In the genomic region with DNA sequence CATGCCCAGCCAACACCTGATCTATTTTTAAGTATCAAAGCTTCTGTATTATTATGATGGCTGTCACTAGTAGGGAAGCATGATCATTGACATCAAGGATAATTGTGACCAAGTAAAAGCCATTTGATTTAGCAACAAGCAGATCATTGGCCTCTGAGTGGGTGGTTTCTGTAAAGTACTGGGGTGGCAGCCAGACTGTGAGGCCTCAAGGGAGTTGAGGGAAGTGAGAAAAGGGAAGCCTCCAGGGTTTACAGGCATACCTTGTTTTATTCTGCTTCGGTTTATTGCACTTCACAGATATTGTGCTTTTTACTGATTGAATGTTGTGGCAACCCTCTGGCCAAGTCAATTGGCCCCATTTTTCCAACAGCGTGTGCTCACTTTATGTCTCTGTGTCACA, we compare ENCODE assay signal across 10 cellular contexts.
A peak's percentile ranks its signal among the peaks of the same experiment; 100 is the strongest.
DNase-seq lines count a peak whose midpoint lies in the region; ATAC-seq, FAIRE-seq and TF ChIP-seq lines count a peak whose summit lies in the region.
"Had no signal": no experiment of that assay in that cellular context is flagged by ENCODE, and none has a peak within 500 bp of the region (broad histone marks: within the 10 kb centered on the region; RNA-seq: fewer than 3 reads in every experiment).

No MANE protein-coding gene starts in this region.

- TF ChIP-seq POLR2A in GM12891 (IDR thresholded peaks at IDR 0.05; ENCODE audit: low read depth, low read length) = no peak
- no peak for TF ChIP-seq POLR2A in sigmoid colon (IDR thresholded peaks at IDR 0.05)

- ATAC-seq in GM21360 (IDR thresholded peaks at IDR 0.05; ENCODE audit: unreplicated experiment) = peak; percentile 63
- peak; percentile 77 for ATAC-seq in HG03378 (IDR thresholded peaks at IDR 0.05; ENCODE audit: unreplicated experiment)
- no peak for ATAC-seq in central memory CD8-positive, alpha-beta T cell (replicated peaks; ENCODE audit: extremely low read depth, poor library complexity, severe bottlenecking)
- no peak for ATAC-seq in activated naive CD8-positive, alpha-beta T cell treated with anti-CD3 and anti-CD28 coated beads, Interleukin-2, amount 50 U/mL, for 24 hours
- ATAC-seq in aorta (ENCODE audit: low FRiP score) = no peak
- ATAC-seq: K562 had no signal

- dilution Hi-C loops in mammary epithelial cell (cut with HindIII; ENCODE audit: low sequenced_read_pairs) = no loop called here

- H3K4me2 ChIP-seq in mammary epithelial cell (ENCODE audit: insufficient read depth, low read depth, low read length) = no peak overlapping the region

- DNase-seq in GM12891 (ENCODE audit: insufficient read length, low spot score) = no peak
- DNase-seq in central memory CD8-positive, alpha-beta T cell (ENCODE audit: low spot score in 2 of 2) = no peak
- no peak for DNase-seq in activated naive CD8-positive, alpha-beta T cell treated with anti-CD3 and anti-CD28 coated beads, Interleukin-2, amount 50 U/mL, for 24 hours
- DNase-seq in mammary epithelial cell = no peak
- no peak for DNase-seq in sigmoid colon
- no peak for DNase-seq in aorta
- DNase-seq: caudate nucleus had no signal

- H3K9me3 ChIP-seq in mammary epithelial cell (replicated peaks; ENCODE audit: insufficient read depth, low read length) (no peaks in the 10 kb centered on the region), sigmoid colon (no peaks in the 10 kb centered on the region), aorta (ENCODE audit: control insufficient read depth, low read length) (no peaks in the 10 kb centered on the region)

- H3K27me3 ChIP-seq in mammary epithelial cell (ENCODE audit: insufficient read depth, low read length) = no peaks in the 10 kb centered on the region
- H3K27me3 ChIP-seq in sigmoid colon = no peaks in the 10 kb centered on the region
- H3K27me3 ChIP-seq in aorta (ENCODE audit: control insufficient read depth in 1 of 2, insufficient read depth in 2 of 2, low read length in 1 of 2) = no peaks in the 10 kb centered on the region

- peak; percentile 90 for FAIRE-seq in GM12891 (lab: Jason Lieb, UNC)
- FAIRE-seq: K562 had no signal

- no peak overlapping the region for H3K4me3 ChIP-seq in mammary epithelial cell (replicated peaks in 1 of 3; ENCODE audit: insufficient read depth in 1 of 3, low read depth in 2 of 3, low read length in 3 of 3)
- H3K4me3 ChIP-seq in sigmoid colon = no peak overlapping the region
- H3K4me3 ChIP-seq in aorta (ENCODE audit: low read length in 2 of 2) = no peak overlapping the region
- H3K4me3 ChIP-seq: K562 had no signal

- H3K4me1 ChIP-seq in mammary epithelial cell (ENCODE audit: insufficient read depth, low read length) = peaks cover 25% of the 10 kb centered on the region
- peaks cover 0 to 7% (median 0%) of the 10 kb centered on the region in 4 donors for H3K4me1 ChIP-seq in sigmoid colon
- H3K4me1 ChIP-seq in aorta (ENCODE audit: control insufficient read depth in 1 of 2, insufficient read depth in 2 of 2, low read length in 2 of 2) = no peaks in the 10 kb centered on the region

- no peaks in the 10 kb centered on the region for H3K9me3 Mint-ChIP-seq in central memory CD8-positive, alpha-beta T cell
- no peaks in the 10 kb centered on the region for H3K9me3 Mint-ChIP-seq in activated naive CD8-positive, alpha-beta T cell treated with anti-CD3 and anti-CD28 coated beads, Interleukin-2, amount 50 U/mL, for 24 hours

- TF ChIP-seq EP300 in sigmoid colon (IDR thresholded peaks at IDR 0.05) = no peak

- in situ Hi-C loops in mammary epithelial cell (cut with MboI; ENCODE audit: low sequenced_read_pairs in 2 of 2) = no loop called here

- no peak overlapping the region for H3K4me3 Mint-ChIP-seq in central memory CD8-positive, alpha-beta T cell
- no peak overlapping the region for H3K4me3 Mint-ChIP-seq in activated naive CD8-positive, alpha-beta T cell treated with anti-CD3 and anti-CD28 coated beads, Interleukin-2, amount 50 U/mL, for 24 hours

- 100% methylated on average over 2 of the region's 2 CpGs for WGBS in mammary epithelial cell (ENCODE audit: low coverage, missing lambda C conversion rate)
- 18 to 55% methylated on average over 2 of the region's 2 CpGs for WGBS in sigmoid colon, 2 donors
- WGBS in aorta, 2 donors = 68 to 83% methylated on average over 2 of the region's 2 CpGs

- H3K27ac ChIP-seq in mammary epithelial cell (ENCODE audit: insufficient read depth, low read depth, low read length) (no peak overlapping the region), sigmoid colon (no peak overlapping the region), aorta (ENCODE audit: low read depth in 1 of 2, low read length in 2 of 2) (no peak overlapping the region)

- CTCF ChIA-PET in mammary epithelial cell (lab: Charles Lee; ENCODE audit: low non-redundant PET) = no interaction called here

- no peaks in the 10 kb centered on the region for H3K27me3 Mint-ChIP-seq in central memory CD8-positive, alpha-beta T cell
- H3K27me3 Mint-ChIP-seq in activated naive CD8-positive, alpha-beta T cell treated with anti-CD3 and anti-CD28 coated beads, Interleukin-2, amount 50 U/mL, for 24 hours = peaks cover 30% of the 10 kb centered on the region

- H2AFZ ChIP-seq in mammary epithelial cell (ENCODE audit: low read depth, low read length) = no peak overlapping the region

- H4K20me1 ChIP-seq in mammary epithelial cell (ENCODE audit: insufficient read depth, low read length) = no peaks in the 10 kb centered on the region

- H3K9ac ChIP-seq in mammary epithelial cell (ENCODE audit: insufficient read depth, low read length) = no peak overlapping the region

- H3K36me3 ChIP-seq in mammary epithelial cell (ENCODE audit: insufficient read depth, low read length) = no peaks in the 10 kb centered on the region
- H3K36me3 ChIP-seq in sigmoid colon = no peaks in the 10 kb centered on the region
- H3K36me3 ChIP-seq in aorta (ENCODE audit: control insufficient read depth in 1 of 2, insufficient read depth in 2 of 2, low read length in 1 of 2) = no peaks in the 10 kb centered on the region

- TF ChIP-seq CTCF in mammary epithelial cell (conservative IDR thresholded peaks at IDR 0.05 in 1 of 2, IDR thresholded peaks at IDR 0.05 in 1 of 2; ENCODE audit: extremely low read depth in 1 of 2, insufficient read depth in 1 of 2, low read depth in 1 of 2, low read length in 2 of 2) = no peak
- TF ChIP-seq CTCF in sigmoid colon (IDR thresholded peaks at IDR 0.05) = no peak

- H3K79me2 ChIP-seq in mammary epithelial cell (ENCODE audit: insufficient read depth, low read length) = no peaks in the 10 kb centered on the region

- no TSS peak for BruUV-seq in mammary epithelial cell (replicated peaks; lab: Mats Ljungman, UMichigan)

- peak overlapping the region; percentile 76 for H3K27ac Mint-ChIP-seq in central memory CD8-positive, alpha-beta T cell (ENCODE audit: low read depth)
- no peak overlapping the region for H3K27ac Mint-ChIP-seq in activated naive CD8-positive, alpha-beta T cell treated with anti-CD3 and anti-CD28 coated beads, Interleukin-2, amount 50 U/mL, for 24 hours

- H3K4me1 Mint-ChIP-seq in central memory CD8-positive, alpha-beta T cell = peaks cover 79% of the 10 kb centered on the region
- H3K4me1 Mint-ChIP-seq in activated naive CD8-positive, alpha-beta T cell treated with anti-CD3 and anti-CD28 coated beads, Interleukin-2, amount 50 U/mL, for 24 hours = peaks cover 72% of the 10 kb centered on the region

- intact Hi-C loops in mammary epithelial cell (cut with micrococcal nuclease) (no loop called here), sigmoid colon (cut with DNase I) (no loop called here), aorta (cut with DNase I) (loop anchor here in 1 of 2 donors (10.0 kb wide), 1 partner anchor 139 kb away; no protein-coding TSS in a partner anchor)

- H3K36me3 Mint-ChIP-seq in central memory CD8-positive, alpha-beta T cell (ENCODE audit: insufficient read depth) = peaks cover 8% of the 10 kb centered on the region
- no peaks in the 10 kb centered on the region for H3K36me3 Mint-ChIP-seq in activated naive CD8-positive, alpha-beta T cell treated with anti-CD3 and anti-CD28 coated beads, Interleukin-2, amount 50 U/mL, for 24 hours (ENCODE audit: low read depth)

TF ChIP-seq in GM12891, 5 proteins besides CTCF, POLR2A, EP300 and RAD21:
- TF ChIP-seq SPI1 (IDR thresholded peaks at IDR 0.05; ENCODE audit: low read depth, low read length) (peak; percentile 88), PAX5 (IDR thresholded peaks at IDR 0.05; ENCODE audit: insufficient read depth, low read length, severe bottlenecking) (no peak)

Comparison
In these comparisons a context has a peak if more than half of its experiments do, and no peak if none do; other contexts are left out.
1. ATAC-seq: peak in GM21360 (single experiment) and HG03378 (single experiment); none in central memory CD8-positive, alpha-beta T cell (single experiment), activated naive CD8-positive, alpha-beta T cell treated with anti-CD3 and anti-CD28 coated beads, Interleukin-2, amount 50 U/mL, for 24 hours (single experiment) and aorta (single experiment).